In genomic region chr2:42342061-42342794, GRCh38 we compare ENCODE assay signal across 1 cellular context.
TF ChIP-seq lines count a peak whose summit lies in the region.

No MANE protein-coding gene starts in this region.

TF ChIP-seq in HepG2, 621 proteins besides CTCF, POLR2A, EP300 and RAD21 (continued from another document and continues in another):
- TF ChIP-seq MEF2D (CRISPR knock-in tag; IDR thresholded peaks at IDR 0.05) (0 out of 2 replicates have a peak, but pooled peaks have one; percentile 67), ZNF547 (CRISPR knock-in tag; IDR thresholded peaks at IDR 0.05) (peak; percentile 26; the same call in 1 of the 2 replicates), NCOA5 (CRISPR knock-in tag; IDR thresholded peaks at IDR 0.05) (peak; percentile 79; the same call in 1 of the 2 replicates), NFKB2 (CRISPR knock-in tag; IDR thresholded peaks at IDR 0.05; ENCODE audit: borderline replicate concordance) (no peak), MXI1 (IDR thresholded peaks at IDR 0.05; ENCODE audit: borderline replicate concordance, low read depth, low read length) (0 out of 3 replicates have a peak, but pooled peaks have one; percentile 11), RFX3 (CRISPR knock-in tag; IDR thresholded peaks at IDR 0.05) (no peak), MAZ (IDR thresholded peaks at IDR 0.05; ENCODE audit: borderline replicate concordance, low read depth, low read length) (no peak), MAZ (CRISPR knock-in tag; IDR thresholded peaks at IDR 0.05; ENCODE audit: low read depth) (no peak), FOXK2 (IDR thresholded peaks at IDR 0.05) (no peak), MTF1 (CRISPR knock-in tag; IDR thresholded peaks at IDR 0.05) (no peak), ZNF484 (CRISPR knock-in tag; IDR thresholded peaks at IDR 0.05; ENCODE audit: borderline replicate concordance, low read depth) (no peak), MAFK (conservative IDR thresholded peaks at IDR 0.05 in 1 of 2, IDR thresholded peaks at IDR 0.05 in 1 of 2; ENCODE audit: low read length in 2 of 2) (peak; percentile 11 to 45; a peak in 2 of 4 replicates), THAP7 (CRISPR knock-in tag; IDR thresholded peaks at IDR 0.05) (peak; percentile 33; the same call in 1 of the 2 replicates), ZBTB1 (CRISPR knock-in tag; IDR thresholded peaks at IDR 0.05; ENCODE audit: borderline replicate concordance) (no peak), ZNF761 (CRISPR knock-in tag; conservative IDR thresholded peaks at IDR 0.05) (no peak), HMG20A (CRISPR knock-in tag; IDR thresholded peaks at IDR 0.05; ENCODE audit: borderline replicate concordance) (no peak), JUN (CRISPR knock-in tag; IDR thresholded peaks at IDR 0.05) (peak; percentile 19), POGZ (CRISPR knock-in tag; IDR thresholded peaks at IDR 0.05) (0 out of 2 replicates have a peak, but pooled peaks have one; percentile 31), NR2F1 (CRISPR knock-in tag; IDR thresholded peaks at IDR 0.05) (0 out of 4 replicates have a peak, but pooled peaks of 1 of the 2 experiments have one; percentile 31), FOSL2 (CRISPR knock-in tag; IDR thresholded peaks at IDR 0.05) (peak; percentile 75), ZFYVE20 (CRISPR knock-in tag; IDR thresholded peaks at IDR 0.05; ENCODE audit: borderline replicate concordance, low read depth) (no peak), MED1 (CRISPR knock-in tag; IDR thresholded peaks at IDR 0.05) (peak; percentile 39; the same call in 1 of the 2 replicates), YEATS2 (CRISPR knock-in tag; IDR thresholded peaks at IDR 0.05; ENCODE audit: borderline replicate concordance) (peak; percentile 37; the same call in 1 of the 2 replicates), TFE3 (CRISPR knock-in tag; IDR thresholded peaks at IDR 0.05) (peak; percentile 88), CHD4 (IDR thresholded peaks at IDR 0.05; ENCODE audit: borderline replicate concordance, low read length) (no peak), HCFC1 (IDR thresholded peaks at IDR 0.05; ENCODE audit: low read depth, low read length) (no peak), ERF (CRISPR knock-in tag; IDR thresholded peaks at IDR 0.05) (0 out of 2 replicates have a peak, but pooled peaks have one; percentile 50), GMEB1 (CRISPR knock-in tag; IDR thresholded peaks at IDR 0.05; ENCODE audit: borderline replicate concordance) (0 out of 2 replicates have a peak, but pooled peaks have one; percentile 21), ZNF160 (CRISPR knock-in tag; IDR thresholded peaks at IDR 0.05) (0 out of 2 replicates have a peak, but pooled peaks have one; percentile 18), SMYD3 (CRISPR knock-in tag; IDR thresholded peaks at IDR 0.05) (peak; percentile 65; the same call in 1 of the 2 replicates), PCBP1 (IDR thresholded peaks at IDR 0.05; ENCODE audit: borderline replicate concordance, low read depth, low read length) (no peak), KAT8 (CRISPR knock-in tag; IDR thresholded peaks at IDR 0.05) (0 out of 2 replicates have a peak, but pooled peaks have one; percentile 3), ARNT2 (CRISPR knock-in tag; IDR thresholded peaks at IDR 0.05; ENCODE audit: low read depth) (0 out of 2 replicates have a peak, but pooled peaks have one; percentile 23), BORCS8-MEF2B (CRISPR knock-in tag; IDR thresholded peaks at IDR 0.05) (peak; percentile 64; the same call in 1 of the 2 replicates), PBX2 (CRISPR knock-in tag; IDR thresholded peaks at IDR 0.05) (no peak), ZBTB34 (CRISPR knock-in tag; IDR thresholded peaks at IDR 0.05) (0 out of 2 replicates have a peak, but pooled peaks have one; percentile 24), RBM39 (IDR thresholded peaks at IDR 0.05; ENCODE audit: low read depth, low read length, poor library complexity, severe bottlenecking) (no peak), ZNF263 (CRISPR knock-in tag; IDR thresholded peaks at IDR 0.05) (0 out of 2 replicates have a peak, but pooled peaks have one; percentile 21), BHLHE40 (IDR thresholded peaks at IDR 0.05; ENCODE audit: low read length) (peak; percentile 20; the same call in 1 of the 2 replicates), ZFAT (CRISPR knock-in tag; conservative IDR thresholded peaks at IDR 0.05) (0 out of 2 replicates have a peak, but pooled peaks have one; percentile 62), DPF2 (CRISPR knock-in tag; IDR thresholded peaks at IDR 0.05; ENCODE audit: borderline replicate concordance, low read depth) (0 out of 2 replicates have a peak, but pooled peaks have one; percentile 29), RNF2 (conservative IDR thresholded peaks at IDR 0.05; ENCODE audit: low read depth) (no peak), SATB2 (CRISPR knock-in tag; IDR thresholded peaks at IDR 0.05) (0 out of 2 replicates have a peak, but pooled peaks have one; percentile 34), RBM22 (optimal IDR thresholded peaks at IDR 0.05; ENCODE audit: low read length) (peak; percentile 96), GATAD2A (CRISPR knock-in tag; IDR thresholded peaks at IDR 0.05) (peak; percentile 31; the same call in 1 of the 2 replicates), ZNF280D (CRISPR knock-in tag; IDR thresholded peaks at IDR 0.05) (peak; percentile 56; the same call in 1 of the 2 replicates), TRIM22 (IDR thresholded peaks at IDR 0.05) (no peak), TBX2 (CRISPR knock-in tag; IDR thresholded peaks at IDR 0.05; ENCODE audit: borderline replicate concordance) (0 out of 2 replicates have a peak, but pooled peaks have one; percentile 16), DMAP1 (CRISPR knock-in tag; IDR thresholded peaks at IDR 0.05) (no peak), ZNF503 (CRISPR knock-in tag; IDR thresholded peaks at IDR 0.05) (peak; percentile 37; the same call in 1 of the 2 replicates), USF2 (IDR thresholded peaks at IDR 0.05; ENCODE audit: low read depth, low read length) (peak; percentile 68), USF2 (CRISPR knock-in tag; IDR thresholded peaks at IDR 0.05; ENCODE audit: borderline replicate concordance) (peak; percentile 41; the same call in 1 of the 2 replicates), ZNF329 (CRISPR knock-in tag; IDR thresholded peaks at IDR 0.05; ENCODE audit: low read depth) (0 out of 2 replicates have a peak, but pooled peaks have one; percentile 16), ZNF510 (CRISPR knock-in tag; IDR thresholded peaks at IDR 0.05; ENCODE audit: low read depth) (no peak)
